1 cellular context compared by ENCODE assay signal in genomic region chr3:13650210-13651056, GRCh38.
TF ChIP-seq lines count a peak whose summit lies in the region.

No MANE protein-coding gene starts in this region.

TF ChIP-seq in HepG2, 621 proteins besides CTCF, POLR2A, EP300 and RAD21 (continued from another document):
- no peak for TF ChIP-seq GRHL1 (CRISPR knock-in tag; conservative IDR thresholded peaks at IDR 0.05)
- no peak for TF ChIP-seq SAFB2 (CRISPR knock-in tag; IDR thresholded peaks at IDR 0.05; ENCODE audit: borderline replicate concordance, low read depth)
- TF ChIP-seq SP4 (CRISPR knock-in tag; IDR thresholded peaks at IDR 0.05): no peak
- no peak for TF ChIP-seq KLF9 (CRISPR knock-in tag; IDR thresholded peaks at IDR 0.05; ENCODE audit: low read depth)
- TF ChIP-seq FOXP1 (IDR thresholded peaks at IDR 0.05): no peak
- no peak for TF ChIP-seq FOXP1 (CRISPR knock-in tag; IDR thresholded peaks at IDR 0.05)
- TF ChIP-seq PHF21A (CRISPR knock-in tag; IDR thresholded peaks at IDR 0.05): no peak
- TF ChIP-seq CREBL2 (CRISPR knock-in tag; IDR thresholded peaks at IDR 0.05; ENCODE audit: borderline replicate concordance): no peak
- TF ChIP-seq ADNP (CRISPR knock-in tag; IDR thresholded peaks at IDR 0.05): peak; percentile 62; the same call in 1 of the 2 replicates
- no peak for TF ChIP-seq SRSF4 (IDR thresholded peaks at IDR 0.05; ENCODE audit: low read depth, low read length, poor library complexity, severe bottlenecking)
- TF ChIP-seq NCOA2 (CRISPR knock-in tag; IDR thresholded peaks at IDR 0.05): 0 out of 2 replicates have a peak, but pooled peaks have one; percentile 11
- TF ChIP-seq SAP130 (CRISPR knock-in tag; IDR thresholded peaks at IDR 0.05; ENCODE audit: low read depth): peak; percentile 49
- 0 out of 2 replicates have a peak, but pooled peaks have one; percentile 33 for TF ChIP-seq ELF3 (CRISPR knock-in tag; IDR thresholded peaks at IDR 0.05)
- TF ChIP-seq XBP1 (CRISPR knock-in tag; IDR thresholded peaks at IDR 0.05): no peak
- no peak for TF ChIP-seq HNRNPUL1 (IDR thresholded peaks at IDR 0.05; ENCODE audit: low read depth, low read length)
- no peak for TF ChIP-seq ZNF431 (CRISPR knock-in tag; IDR thresholded peaks at IDR 0.05; ENCODE audit: borderline replicate concordance, low read depth)
- no peak for TF ChIP-seq ZNF775 (CRISPR knock-in tag; IDR thresholded peaks at IDR 0.05; ENCODE audit: borderline replicate concordance)
- peak; percentile 58; the same call in 1 of the 2 replicates for TF ChIP-seq CCDC6 (CRISPR knock-in tag; IDR thresholded peaks at IDR 0.05)
- TF ChIP-seq PPARG (CRISPR knock-in tag; conservative IDR thresholded peaks at IDR 0.05): no peak
- TF ChIP-seq SYNCRIP (IDR thresholded peaks at IDR 0.05; ENCODE audit: insufficient read depth, low read depth, low read length): no peak
- TF ChIP-seq ZHX1 (CRISPR knock-in tag; IDR thresholded peaks at IDR 0.05; ENCODE audit: low read depth): no peak
- TF ChIP-seq ZNF530 (CRISPR knock-in tag; IDR thresholded peaks at IDR 0.05; ENCODE audit: low read depth): no peak
- peak; percentile 73; the same call in 1 of the 2 replicates for TF ChIP-seq ZNF580 (CRISPR knock-in tag; IDR thresholded peaks at IDR 0.05; ENCODE audit: borderline replicate concordance, low read depth)
- no peak for TF ChIP-seq BRF2 (CRISPR knock-in tag; IDR thresholded peaks at IDR 0.05)
- no peak for TF ChIP-seq GATA4 (IDR thresholded peaks at IDR 0.05; ENCODE audit: borderline replicate concordance, low read depth)
- TF ChIP-seq ZNF850 (CRISPR knock-in tag; conservative IDR thresholded peaks at IDR 0.05): no peak
- TF ChIP-seq HES4 (CRISPR knock-in tag; IDR thresholded peaks at IDR 0.05; ENCODE audit: borderline replicate concordance): no peak
- 0 out of 2 replicates have a peak, but pooled peaks have one; percentile 20 for TF ChIP-seq ZBTB20 (CRISPR knock-in tag; IDR thresholded peaks at IDR 0.05; ENCODE audit: borderline replicate concordance, low read depth)
- peak; percentile 65; the same call in 1 of the 2 replicates for TF ChIP-seq ARHGAP35 (CRISPR knock-in tag; IDR thresholded peaks at IDR 0.05; ENCODE audit: borderline replicate concordance)
